ENCODE assay signal across 8 cellular contexts in the genomic region with DNA sequence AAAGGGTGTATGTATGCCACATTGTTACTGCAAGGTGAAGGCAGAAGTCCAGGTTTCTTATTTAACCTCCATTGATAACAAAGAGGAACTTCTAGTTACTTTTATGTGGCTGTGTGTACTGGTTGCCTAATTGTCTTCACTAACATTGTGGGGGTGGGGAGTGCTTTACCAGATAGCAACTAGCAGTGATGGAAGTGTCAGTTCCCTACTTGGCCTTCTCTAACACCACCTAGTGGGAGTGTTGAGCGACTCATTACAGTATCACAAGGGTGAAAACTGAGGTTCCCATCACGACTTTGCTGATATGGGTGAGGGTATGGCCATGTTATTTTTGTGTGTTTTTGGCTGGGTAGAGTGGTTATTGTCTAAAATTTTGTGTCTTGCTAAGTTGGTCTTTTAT.
DNase-seq lines count a peak whose midpoint lies in the region; ATAC-seq and TF ChIP-seq lines count a peak whose summit lies in the region.

No MANE protein-coding gene starts in this region.

- CTCF ChIA-PET in activated naive CD4-positive, alpha-beta T cell treated with anti-CD3 and anti-CD28 coated beads, Interleukin-2, amount 10 ng/mL, durations not matched to agents 7 days and 5 days (lab: Charles Lee) = no interaction called here
- CTCF ChIA-PET in CD4-positive, alpha-beta memory T cell (lab: Charles Lee; ENCODE audit: partially characterized antibody) = no interaction called here

- no peaks in the 10 kb centered on the region; the same call in 1 of the 2 replicates for H3K9me3 ChIP-seq in SJCRH30 (replicated peaks)
- H3K9me3 ChIP-seq in CD4-positive, alpha-beta memory T cell (ENCODE audit: control insufficient read depth in 1 of 2, low read length in 2 of 2) = no peaks in the 10 kb centered on the region

- no peak for TF ChIP-seq CTCF in GM20000 (IDR thresholded peaks at IDR 0.05; ENCODE audit: extremely low read depth, missing control alignments)

- no peaks in the 10 kb centered on the region for H3K4me1 Mint-ChIP-seq in activated naive CD4-positive, alpha-beta T cell treated with anti-CD3 and anti-CD28 coated beads, Interleukin-2, amount 10 ng/mL, durations not matched to agents 7 days and 5 days
- no peaks in the 10 kb centered on the region for H3K4me1 Mint-ChIP-seq in CD4-positive, alpha-beta memory T cell

- ATAC-seq in HG03457 (IDR thresholded peaks at IDR 0.05; ENCODE audit: unreplicated experiment) (peak; percentile 87), left colon (peak; percentile 83)

- peaks cover 8% of the 10 kb centered on the region for H3K4me1 ChIP-seq in SJCRH30
- no peaks in the 10 kb centered on the region for H3K4me1 ChIP-seq in CD4-positive, alpha-beta memory T cell (ENCODE audit: insufficient read depth, low read length)

- intact Hi-C loops in left colon (cut with DNase I, micrococcal nuclease) = no loop called here
- intact Hi-C loops in CD4-positive, alpha-beta memory T cell (cut with micrococcal nuclease) = no loop called here

- no peaks in the 10 kb centered on the region for H3K27me3 ChIP-seq in SJCRH30
- H3K27me3 ChIP-seq in CD4-positive, alpha-beta memory T cell (ENCODE audit: insufficient read depth, low read length) = no peaks in the 10 kb centered on the region

- POLR2A ChIA-PET in CD4-positive, alpha-beta memory T cell (lab: Charles Lee; ENCODE audit: partially characterized antibody) = no interaction called here

- no peak overlapping the region for H3K4me3 ChIP-seq in SJCRH30
- no peak overlapping the region for H3K4me3 ChIP-seq in CD4-positive, alpha-beta memory T cell (ENCODE audit: low read length in 2 of 2)

- H3K9me3 Mint-ChIP-seq in activated naive CD4-positive, alpha-beta T cell treated with anti-CD3 and anti-CD28 coated beads, Interleukin-2, amount 10 ng/mL, durations not matched to agents 7 days and 5 days = no peaks in the 10 kb centered on the region
- peaks cover 0 to 11% (median 0%) of the 10 kb centered on the region in 8 donors for H3K9me3 Mint-ChIP-seq in CD4-positive, alpha-beta memory T cell

- H3K36me3 ChIP-seq in SJCRH30 = no peaks in the 10 kb centered on the region
- H3K36me3 ChIP-seq in CD4-positive, alpha-beta memory T cell (ENCODE audit: insufficient read depth, low read length) = no peaks in the 10 kb centered on the region

- no peaks in the 10 kb centered on the region for H3K27me3 Mint-ChIP-seq in activated naive CD4-positive, alpha-beta T cell treated with anti-CD3 and anti-CD28 coated beads, Interleukin-2, amount 10 ng/mL, durations not matched to agents 7 days and 5 days
- no peaks in the 10 kb centered on the region for H3K27me3 Mint-ChIP-seq in CD4-positive, alpha-beta memory T cell

- H3K27ac Mint-ChIP-seq in activated naive CD4-positive, alpha-beta T cell treated with anti-CD3 and anti-CD28 coated beads, Interleukin-2, amount 10 ng/mL, durations not matched to agents 7 days and 5 days = no peak overlapping the region
- H3K27ac Mint-ChIP-seq in CD4-positive, alpha-beta memory T cell = no peak overlapping the region

- H3K27ac ChIP-seq in SJCRH30 = no peak overlapping the region
- no peak overlapping the region for H3K27ac ChIP-seq in CD4-positive, alpha-beta memory T cell (ENCODE audit: low read depth, low read length)

- H3K36me3 Mint-ChIP-seq in activated naive CD4-positive, alpha-beta T cell treated with anti-CD3 and anti-CD28 coated beads, Interleukin-2, amount 10 ng/mL, durations not matched to agents 7 days and 5 days = no peaks in the 10 kb centered on the region
- H3K36me3 Mint-ChIP-seq in CD4-positive, alpha-beta memory T cell = no peaks in the 10 kb centered on the region

- DNase-seq in COLO668 (lab: John Stamatoyannopoulos, UW; ENCODE audit: unreplicated experiment) = peak; percentile 17
- peak; percentile 29 for DNase-seq in GM20000 (ENCODE audit: low spot score)
- DNase-seq in SJCRH30 = peak; percentile 11 to 31
- DNase-seq in left colon = peak in 1 of 2 donors; percentile 18
- no peak for DNase-seq in activated naive CD4-positive, alpha-beta T cell treated with anti-CD3 and anti-CD28 coated beads, Interleukin-2, amount 10 ng/mL, durations not matched to agents 7 days and 5 days
- no peak for DNase-seq in activated CD4-positive, alpha-beta T cell treated with anti-CD3 and anti-CD28 coated beads, Interleukin-2, amount 50 U/mL, for 1 hour
- no peak for DNase-seq in CD4-positive, alpha-beta memory T cell

- no peak overlapping the region for H3K4me3 Mint-ChIP-seq in activated naive CD4-positive, alpha-beta T cell treated with anti-CD3 and anti-CD28 coated beads, Interleukin-2, amount 10 ng/mL, durations not matched to agents 7 days and 5 days
- no peak overlapping the region for H3K4me3 Mint-ChIP-seq in CD4-positive, alpha-beta memory T cell

Comparison
In these comparisons a context has a peak if more than half of its experiments do, and no peak if none do; other contexts are left out.
1. DNase-seq: peak in COLO668 (single experiment), GM20000 (single experiment) and SJCRH30 (2 of 2); none in activated naive CD4-positive, alpha-beta T cell treated with anti-CD3 and anti-CD28 coated beads, Interleukin-2, amount 10 ng/mL, durations not matched to agents 7 days and 5 days (single experiment), activated CD4-positive, alpha-beta T cell treated with anti-CD3 and anti-CD28 coated beads, Interleukin-2, amount 50 U/mL, for 1 hour (single experiment) and CD4-positive, alpha-beta memory T cell (0 of 5).